ENCODE assay signal across 8 cellular contexts in genomic region chr2:104852161-104852689, GRCh38. TPM values are rescaled to one million over a fixed set of nuclear protein-coding genes. Genes with fewer than 3 reads are reported as not detected.
DNase-seq lines count a peak whose midpoint lies in the region; ATAC-seq and TF ChIP-seq lines count a peak whose summit lies in the region.

No MANE protein-coding gene starts in this region.

- H3K27ac ChIP-seq in cardiac muscle cell, result no peak overlapping the region
- H3K27ac ChIP-seq in left lung, result no peak overlapping the region
- no peak overlapping the region for H3K27ac ChIP-seq in transverse colon
- no peak overlapping the region for H3K27ac ChIP-seq in uterus

- peak overlapping the region; percentile 76 for H3K4me3 Mint-ChIP-seq in activated naive CD8-positive, alpha-beta T cell treated with anti-CD3 and anti-CD28 coated beads for 36 hours

- H3K36me3 Mint-ChIP-seq in activated naive CD8-positive, alpha-beta T cell treated with anti-CD3 and anti-CD28 coated beads for 36 hours, result no peaks in the 10 kb centered on the region

- intact Hi-C loops in cardiac septum (cut with DNase I) (loop anchor here (5.0 kb wide), 1 partner anchor 195 kb away; no protein-coding TSS in a partner anchor), left lung (cut with DNase I) (no loop called here), transverse colon (cut with DNase I; ENCODE audit: low total_unique reads) (no loop called here), uterus (cut with DNase I; ENCODE audit: low total_unique reads) (no loop called here)

- H3K9me3 ChIP-seq in cardiac muscle cell (ENCODE audit: low read depth), result no peaks in the 10 kb centered on the region
- no peaks in the 10 kb centered on the region for H3K9me3 ChIP-seq in left lung
- no peaks in the 10 kb centered on the region for H3K9me3 ChIP-seq in transverse colon
- no peaks in the 10 kb centered on the region for H3K9me3 ChIP-seq in uterus

- DNase-seq in cardiac muscle cell (ENCODE audit: low read depth in 1 of 2, low spot score in 1 of 2) (peak in 1 of 2 donors; percentile 57), cardiac septum (ENCODE audit: low spot score) (no peak), left lung (peak in 1 of 2 donors; percentile 74), transverse colon (no peak), HPDE6-E6E7 (ENCODE audit: extremely low spot score) (no peak), uterus (no peak)
- no peak for DNase-seq in activated naive CD8-positive, alpha-beta T cell treated with anti-CD3 and anti-CD28 coated beads for 36 hours

- TF ChIP-seq EP300 in transverse colon (IDR thresholded peaks at IDR 0.05; ENCODE audit: low read depth), result no peak

- WGBS in transverse colon (ENCODE audit: low coverage in 1 of 2), 2 donors, result 2 to 6% methylated on average over 7 to 37 of the region's 37 CpGs

- H3K4me1 ChIP-seq in cardiac muscle cell (ENCODE audit: low read depth), result no peaks in the 10 kb centered on the region
- peaks cover 8 to 45% of the 10 kb centered on the region in 2 donors for H3K4me1 ChIP-seq in left lung
- H3K4me1 ChIP-seq in transverse colon, result peaks cover 11 to 44% (median 34%) of the 10 kb centered on the region in 4 donors
- peaks cover 0 to 12% of the 10 kb centered on the region in 2 donors for H3K4me1 ChIP-seq in uterus

- H3K4me1 Mint-ChIP-seq in activated naive CD8-positive, alpha-beta T cell treated with anti-CD3 and anti-CD28 coated beads for 36 hours, result peaks cover 30% of the 10 kb centered on the region

- peaks cover 87% of the 10 kb centered on the region for H3K27me3 Mint-ChIP-seq in activated naive CD8-positive, alpha-beta T cell treated with anti-CD3 and anti-CD28 coated beads for 36 hours

- H3K4me3 ChIP-seq in cardiac muscle cell (peak overlapping the region; percentile 17), left lung (peak overlapping the region in 1 of 2 donors; percentile 28), transverse colon (peak overlapping the region in 3 of 4 donors; percentile 15 to 47 (median 26)), uterus (peak overlapping the region in 1 of 2 donors; percentile 20)

- H3K9me3 Mint-ChIP-seq in activated naive CD8-positive, alpha-beta T cell treated with anti-CD3 and anti-CD28 coated beads for 36 hours, result no peaks in the 10 kb centered on the region

- no peak for TF ChIP-seq POLR2A in transverse colon (IDR thresholded peaks at IDR 0.05)
- TF ChIP-seq POLR2A in uterus (IDR thresholded peaks at IDR 0.05), result no peak

- H3K27me3 ChIP-seq in cardiac muscle cell (peaks cover 96% of the 10 kb centered on the region), left lung (peaks cover 81 to 92% of the 10 kb centered on the region in 2 donors), transverse colon (peaks cover 92% of the 10 kb centered on the region), uterus (peaks cover 14 to 61% of the 10 kb centered on the region in 2 donors)

- no peak for TF ChIP-seq CTCF in cardiac muscle cell (IDR thresholded peaks at IDR 0.05; ENCODE audit: low read depth, low read length)
- TF ChIP-seq CTCF in left lung (IDR thresholded peaks at IDR 0.05), result no peak
- no peak for TF ChIP-seq CTCF in transverse colon (IDR thresholded peaks at IDR 0.05)
- TF ChIP-seq CTCF in uterus (IDR thresholded peaks at IDR 0.05), result no peak

- no peak overlapping the region for H3K27ac Mint-ChIP-seq in activated naive CD8-positive, alpha-beta T cell treated with anti-CD3 and anti-CD28 coated beads for 36 hours

- in situ Hi-C loops in transverse colon (cut with MboI; ENCODE audit: low pct_ligation_motif_present in 1 of 4, low pct_unique_long_range_greater_than_20kb in 1 of 4, low sequenced_read_pairs in 3 of 4), result no loop called here

- peak; percentile 41 for ATAC-seq in left lung
- no peak for ATAC-seq in activated CD4-positive, CD25-positive, alpha-beta regulatory T cell treated with anti-CD3 and anti-CD28 coated beads, Interleukin-2, amount 50 U/mL, for 24 hours

- H3K36me3 ChIP-seq in cardiac muscle cell, result no peaks in the 10 kb centered on the region
- no peaks in the 10 kb centered on the region for H3K36me3 ChIP-seq in left lung
- H3K36me3 ChIP-seq in transverse colon, result no peaks in the 10 kb centered on the region
- H3K36me3 ChIP-seq in uterus, result no peaks in the 10 kb centered on the region

RNA-seq across cellular contexts. Expression of gene POU3F3, which starts 1.7 kb away (rescaled TPM):
- total RNA-seq in cardiac muscle cell, result not detected in 2 replicates
- not detected in 2 replicates for polyA plus RNA-seq in cardiac muscle cell
- total RNA-seq in cardiac septum, result 0.11 TPM
- total RNA-seq in activated naive CD8-positive, alpha-beta T cell treated with anti-CD3 and anti-CD28 coated beads for 36 hours, result not detected
- total RNA-seq in left lung, result not detected
- under 1 TPM in 2 of 4 donors, not detected in 2; 0.14 to 0.32 TPM for total RNA-seq in transverse colon
- under 1 TPM in 1 of 4 donors, not detected in 3; 0.18 TPM for total RNA-seq in uterus
